In genomic region chr4:13635281-13635799, GRCh38 we compare ENCODE assay signal across 17 cellular contexts. TPM values are rescaled to one million over a fixed set of nuclear protein-coding genes. Genes with fewer than 3 reads are reported as not detected.
DNase-seq lines count a peak whose midpoint lies in the region; TF ChIP-seq lines count a peak whose summit lies in the region.
"Had no signal": no experiment of that assay in that cellular context is flagged by ENCODE, and none has a peak within 500 bp of the region (broad histone marks: within the 10 kb centered on the region; RNA-seq: fewer than 3 reads in every experiment).

No MANE protein-coding gene starts in this region.

- 0 out of 2 replicates have a peak, but pooled peaks cover 3% of the 10 kb centered on the region for H3K9me2 ChIP-seq in GM23248 (ENCODE audit: insufficient read depth)

- H3K27me3 ChIP-seq in GM23248 (replicated peaks; ENCODE audit: insufficient read depth), result no peaks in the 10 kb centered on the region

- H2AFZ ChIP-seq in GM23248, result no peak overlapping the region

- 19 to 57% methylated on average over 1 of the region's 1 CpG for WGBS in GM23248 (ENCODE audit: low coverage in 1 of 2, low lambda C conversion rate in 2 of 2, missing lambda C conversion rate in 2 of 2), 2 experiments

- H3K4me3 ChIP-seq in AG10803 (ENCODE audit: low read length) (no peak overlapping the region), GM23248 (no peak overlapping the region), fibroblast of the aortic adventitia (ENCODE audit: low read depth, low read length) (no peak overlapping the region)

- peaks cover 5% of the 10 kb centered on the region; the same call in 1 of the 2 replicates for H3K4me1 ChIP-seq in GM23248 (ENCODE audit: insufficient read depth)
- H3K4me1 ChIP-seq: BE2C had no signal

- H3K9me3 ChIP-seq in GM23248 (ENCODE audit: low read depth), result no peaks in the 10 kb centered on the region
- H3K9me3 ChIP-seq: BE2C had no signal

- DNase-seq in AG10803 (ENCODE audit: low read depth) (peak; percentile 58), GM23248 (peak; percentile 66), astrocyte of the hippocampus (ENCODE audit: low read depth, low spot score) (peak; percentile 68), fibroblast of the aortic adventitia (ENCODE audit: low read depth) (peak; percentile 56), occipital lobe (lab: John Stamatoyannopoulos, UW) (no peak), pons (ENCODE audit: low spot score) (no peak)
- no peak for DNase-seq in activated naive CD4-positive, alpha-beta T cell treated with anti-CD3 and anti-CD28 coated beads for 36 hours
- DNase-seq: ACHN; BE2C; CD4-positive, alpha-beta T cell; KBM-7; NCI-H1436 treated with DMSO at 0.1 percent for 48 hours; NCI-H2029 treated with DMSO at 0.1 percent for 48 hours; NCI-H2171 treated with DMSO at 0.1 percent for 48 hours; NCI-H510A; NCI-H774 had no signal

- no peak overlapping the region for H3K4me2 ChIP-seq in GM23248 (ENCODE audit: unreplicated experiment)

- H4K20me1 ChIP-seq in GM23248 (ENCODE audit: insufficient read depth), result no peaks in the 10 kb centered on the region

- intact Hi-C loops in activated naive CD4-positive, alpha-beta T cell treated with anti-CD3 and anti-CD28 coated beads for 36 hours (cut with micrococcal nuclease), result no loop called here

- no peaks in the 10 kb centered on the region for H3K36me3 Mint-ChIP-seq in activated naive CD4-positive, alpha-beta T cell treated with anti-CD3 and anti-CD28 coated beads for 36 hours (ENCODE audit: low read depth)

- H3K4me3 Mint-ChIP-seq in activated naive CD4-positive, alpha-beta T cell treated with anti-CD3 and anti-CD28 coated beads for 36 hours, result no peak overlapping the region
- H3K4me3 Mint-ChIP-seq: CD4-positive, alpha-beta T cell had no signal

- H3K36me3 ChIP-seq in GM23248 (ENCODE audit: low read depth), result no peaks in the 10 kb centered on the region
- H3K36me3 ChIP-seq: BE2C had no signal

- in situ Hi-C loops in GM23248 (cut with MboI), result loop anchor here (25.0 kb wide), 1 partner anchor 1377 kb away; the partner anchor contains the start of gene CPEB2

- H3K79me2 ChIP-seq in GM23248 (ENCODE audit: insufficient read depth), result no peaks in the 10 kb centered on the region

- CTCF ChIA-PET in activated naive CD4-positive, alpha-beta T cell treated with anti-CD3 and anti-CD28 coated beads for 36 hours (lab: Charles Lee), result no interaction called here

- H3K9ac ChIP-seq in GM23248, result no peak overlapping the region

- no peak overlapping the region for H3K27ac ChIP-seq in GM23248
- H3K27ac ChIP-seq: HL-60 had no signal

- H3F3A ChIP-seq in GM23248 (ENCODE audit: insufficient read depth), result no peaks in the 10 kb centered on the region

- no peak for TF ChIP-seq CTCF in AG10803 (conservative IDR thresholded peaks at IDR 0.05; ENCODE audit: low read length)
- TF ChIP-seq CTCF in fibroblast of the aortic adventitia (IDR thresholded peaks at IDR 0.05; ENCODE audit: insufficient read depth, low read length), result no peak

- H3K9me3 Mint-ChIP-seq in activated naive CD4-positive, alpha-beta T cell treated with anti-CD3 and anti-CD28 coated beads for 36 hours, result no peaks in the 10 kb centered on the region
- H3K9me3 Mint-ChIP-seq: CD4-positive, alpha-beta T cell had no signal

- no peak overlapping the region for H3K27ac Mint-ChIP-seq in activated naive CD4-positive, alpha-beta T cell treated with anti-CD3 and anti-CD28 coated beads for 36 hours
- H3K27ac Mint-ChIP-seq: CD4-positive, alpha-beta T cell had no signal

- peaks cover 9% of the 10 kb centered on the region for H3K27me3 Mint-ChIP-seq in activated naive CD4-positive, alpha-beta T cell treated with anti-CD3 and anti-CD28 coated beads for 36 hours (ENCODE audit: low read depth)

- no peaks in the 10 kb centered on the region for H3K4me1 Mint-ChIP-seq in activated naive CD4-positive, alpha-beta T cell treated with anti-CD3 and anti-CD28 coated beads for 36 hours (ENCODE audit: low read depth)

RNA-seq across cellular contexts. Expression of gene BOD1L1, which starts 7.8 kb away (rescaled TPM):
- 16.5 and 17.3 TPM in 2 replicates for total RNA-seq in GM23248 (2014; rRNA removed; shearing (Covaris generic))
- 6.3 and 6.6 TPM in 2 replicates for polyA plus RNA-seq in GM23248 (2016; fragmentation: Nextera tagmentation; extraction: Ambion mirVana)
- total RNA-seq in fibroblast of the aortic adventitia (ENCODE audit: low replicate concordance) (38.0 and 41.5 TPM in 2 replicates), occipital lobe (54.3 TPM)
- total RNA-seq in activated naive CD4-positive, alpha-beta T cell treated with anti-CD3 and anti-CD28 coated beads for 36 hours, result 10 to 100 TPM; 24.2 to 24.3 TPM

Comparison
In these comparisons a context has a peak if more than half of its experiments do, and no peak if none do; other contexts are left out.
1. DNase-seq: peak in AG10803 (single experiment), GM23248 (single experiment), astrocyte of the hippocampus (single experiment) and fibroblast of the aortic adventitia (single experiment); none in activated naive CD4-positive, alpha-beta T cell treated with anti-CD3 and anti-CD28 coated beads for 36 hours (single experiment), occipital lobe (single experiment) and pons (single experiment).